ENCODE assay signal across 18 cellular contexts in genomic region chr14:73909681-73910080, GRCh38. TPM values are rescaled to one million over a fixed set of nuclear protein-coding genes. Genes with fewer than 3 reads are reported as not detected.
A peak's percentile ranks its signal among the peaks of the same experiment; 100 is the strongest.
DNase-seq lines count a peak whose midpoint lies in the region; ATAC-seq and TF ChIP-seq lines count a peak whose summit lies in the region.
"Had no signal": no experiment of that assay in that cellular context is flagged by ENCODE, and none has a peak within 500 bp of the region (broad histone marks: within the 10 kb centered on the region; RNA-seq: fewer than 3 reads in every experiment).

No MANE protein-coding gene starts in this region.

- peaks cover 52% of the 10 kb centered on the region for H3K36me3 Mint-ChIP-seq in activated naive CD4-positive, alpha-beta T cell treated with anti-CD3 and anti-CD28 coated beads, Interleukin-2, amount 50 U/mL, for 24 hours
- peaks cover 38 to 85% (median 45%) of the 10 kb centered on the region in 3 donors for H3K36me3 Mint-ChIP-seq in CD8-positive, alpha-beta memory T cell
- H3K36me3 Mint-ChIP-seq in T-helper 17 cell (ENCODE audit: low read depth), result peaks cover 22% of the 10 kb centered on the region
- peaks cover 78% of the 10 kb centered on the region for H3K36me3 Mint-ChIP-seq in nephron progenitor cell (ENCODE audit: low read depth)

- H3K27me3 ChIP-seq in CD8-positive, alpha-beta memory T cell (ENCODE audit: insufficient read depth, low read length, poor library complexity, severe bottlenecking), result no peaks in the 10 kb centered on the region

- H3K36me3 ChIP-seq in CD8-positive, alpha-beta memory T cell (ENCODE audit: insufficient read depth, low read length), result peaks cover 41% of the 10 kb centered on the region

- no peak for TF ChIP-seq CTCF in nephron progenitor cell (IDR thresholded peaks at IDR 0.05)

- H3K27ac Mint-ChIP-seq in activated naive CD4-positive, alpha-beta T cell treated with anti-CD3 and anti-CD28 coated beads, Interleukin-2, amount 50 U/mL, for 24 hours, result peak overlapping the region; percentile 53
- H3K27ac Mint-ChIP-seq in CD8-positive, alpha-beta memory T cell, result peak overlapping the region in 5 of 8 donors; percentile 12 to 78 (median 55)
- H3K27ac Mint-ChIP-seq in T-helper 17 cell (peak overlapping the region; percentile 8), nephron progenitor cell (peak overlapping the region; percentile 43)
- H3K27ac Mint-ChIP-seq: B cell; CD8-positive, alpha-beta T cell had no signal

- CTCF ChIA-PET in CD8-positive, alpha-beta memory T cell (lab: Charles Lee), result no interaction called here

- no peaks in the 10 kb centered on the region for H3K27me3 Mint-ChIP-seq in activated naive CD4-positive, alpha-beta T cell treated with anti-CD3 and anti-CD28 coated beads, Interleukin-2, amount 50 U/mL, for 24 hours
- peaks cover 0 to 2% of the 10 kb centered on the region in 2 donors for H3K27me3 Mint-ChIP-seq in CD8-positive, alpha-beta memory T cell
- H3K27me3 Mint-ChIP-seq in T-helper 17 cell (no peaks in the 10 kb centered on the region), nephron progenitor cell (ENCODE audit: low read depth, poor library complexity) (no peaks in the 10 kb centered on the region)
- H3K27me3 Mint-ChIP-seq: B cell had no signal

- H3K4me3 ChIP-seq in CD8-positive, alpha-beta memory T cell (ENCODE audit: low read length), result no peak overlapping the region

- H3K4me1 Mint-ChIP-seq in activated naive CD4-positive, alpha-beta T cell treated with anti-CD3 and anti-CD28 coated beads, Interleukin-2, amount 50 U/mL, for 24 hours, result peaks cover 12% of the 10 kb centered on the region
- H3K4me1 Mint-ChIP-seq in CD8-positive, alpha-beta memory T cell, result peaks cover 6 to 10% (median 7%) of the 10 kb centered on the region in 3 donors
- H3K4me1 Mint-ChIP-seq in T-helper 17 cell (peaks cover 6% of the 10 kb centered on the region), nephron progenitor cell (no peaks in the 10 kb centered on the region)
- H3K4me1 Mint-ChIP-seq: B cell had no signal

- no peak overlapping the region for H3K4me3 Mint-ChIP-seq in activated naive CD4-positive, alpha-beta T cell treated with anti-CD3 and anti-CD28 coated beads, Interleukin-2, amount 50 U/mL, for 24 hours
- no peak overlapping the region for H3K4me3 Mint-ChIP-seq in CD8-positive, alpha-beta memory T cell
- H3K4me3 Mint-ChIP-seq in T-helper 17 cell (no peak overlapping the region), nephron progenitor cell (no peak overlapping the region)
- H3K4me3 Mint-ChIP-seq: B cell; CD8-positive, alpha-beta T cell had no signal

- no peak overlapping the region for H3K27ac ChIP-seq in CD8-positive, alpha-beta memory T cell (ENCODE audit: low read depth, low read length)
- no peak overlapping the region for H3K27ac ChIP-seq in caudate nucleus (ENCODE audit: low read depth, low read length)

- no peaks in the 10 kb centered on the region for H3K9me3 ChIP-seq in CD8-positive, alpha-beta memory T cell (ENCODE audit: low read length)
- H3K9me3 ChIP-seq in T-helper 17 cell (ENCODE audit: control insufficient read depth, low read length, poor library complexity, severe bottlenecking), result peaks cover 2% of the 10 kb centered on the region

- peaks cover 6% of the 10 kb centered on the region for H3K9me3 Mint-ChIP-seq in activated naive CD4-positive, alpha-beta T cell treated with anti-CD3 and anti-CD28 coated beads, Interleukin-2, amount 50 U/mL, for 24 hours
- H3K9me3 Mint-ChIP-seq in CD8-positive, alpha-beta memory T cell, result peaks cover 0 to 9% (median 2%) of the 10 kb centered on the region in 5 donors
- peaks cover 12% of the 10 kb centered on the region for H3K9me3 Mint-ChIP-seq in nephron progenitor cell

- POLR2A ChIA-PET in CD8-positive, alpha-beta memory T cell (lab: Charles Lee), result no interaction called here

- no peaks in the 10 kb centered on the region for H3K4me1 ChIP-seq in CD8-positive, alpha-beta memory T cell (ENCODE audit: insufficient read depth, low read length)

- no peak for DNase-seq in activated naive CD4-positive, alpha-beta T cell treated with anti-CD3 and anti-CD28 coated beads, Interleukin-2, amount 50 U/mL, for 16 hours
- no peak for DNase-seq in CD8-positive, alpha-beta memory T cell
- DNase-seq in T-helper 17 cell (no peak), nephron progenitor cell (no peak), caudate nucleus (lab: John Stamatoyannopoulos, UW) (no peak)
- DNase-seq: CD8-positive, alpha-beta T cell; DND-41; GDM1; HCEC 1CT; NCI-H1436; NCI-H2081; NCI-H2227 treated with DMSO at 0.1 percent for 48 hours; NCI-H69; NK-92 treated with Interleukin-12 subunit alpha and Interleukin-12 subunit beta, amount 100 ng/mL, for 24 hours had no signal

- no peak for ATAC-seq in T-helper 17 cell
- ATAC-seq in GM21515 (IDR thresholded peaks at IDR 0.05; ENCODE audit: unreplicated experiment), result no peak
- ATAC-seq in HG03432 (IDR thresholded peaks at IDR 0.05; ENCODE audit: unreplicated experiment), result no peak
- ATAC-seq: CD8-positive, alpha-beta T cell had no signal

RNA-seq across cellular contexts. Expression of gene ZNF410, which starts 23.0 kb away (rescaled TPM):
- 10 to 100 TPM; 65.2 to 72.4 TPM for total RNA-seq in CD8-positive, alpha-beta memory T cell
- 76.4 TPM for polyA plus RNA-seq in CD8-positive, alpha-beta memory T cell
- total RNA-seq in T-helper 17 cell, result 10 to 100 TPM; 92.7 to 97.8 TPM

RNA-seq across cellular contexts. Expression of gene FAM161B, which starts 40.2 kb away (rescaled TPM):
- 1 to 10 TPM; 1.7 to 2.1 TPM for total RNA-seq in CD8-positive, alpha-beta memory T cell
- 3.3 TPM for polyA plus RNA-seq in CD8-positive, alpha-beta memory T cell
- total RNA-seq in T-helper 17 cell, result 1 to 10 TPM; 3.3 to 3.4 TPM

RNA-seq across cellular contexts. Expression of gene COQ6, which starts 40.4 kb away (rescaled TPM):
- total RNA-seq in CD8-positive, alpha-beta memory T cell, result 10 to 100 TPM; 20.9 to 22.1 TPM
- 18.5 TPM for polyA plus RNA-seq in CD8-positive, alpha-beta memory T cell
- 10 to 100 TPM; 28.0 to 29.6 TPM for total RNA-seq in T-helper 17 cell

RNA-seq across cellular contexts. Expression of gene PTGR2, which starts 58.0 kb away (rescaled TPM):
- 1 to 10 TPM; 3.3 to 4.2 TPM for total RNA-seq in CD8-positive, alpha-beta memory T cell
- 3.0 TPM for polyA plus RNA-seq in CD8-positive, alpha-beta memory T cell
- total RNA-seq in T-helper 17 cell, result 1 to 10 TPM; 1.3 to 1.4 TPM
